16 cellular contexts compared by ENCODE assay signal in genomic region chr1:84571150-84571535, GRCh38. TPM values are rescaled to one million over a fixed set of nuclear protein-coding genes. Genes with fewer than 3 reads are reported as not detected.
DNase-seq lines count a peak whose midpoint lies in the region; ATAC-seq, FAIRE-seq and TF ChIP-seq lines count a peak whose summit lies in the region.
"Had no signal": no experiment of that assay in that cellular context is flagged by ENCODE, and none has a peak within 500 bp of the region (broad histone marks: within the 10 kb centered on the region; RNA-seq: fewer than 3 reads in every experiment).

No MANE protein-coding gene starts in this region.

- intact Hi-C loops in spleen (cut with DNase I; ENCODE audit: low total_unique reads) = no loop called here

- H3K27ac ChIP-seq in astrocyte (ENCODE audit: low read depth, low read length) (no peak overlapping the region), spleen (no peak overlapping the region)
- H3K27ac ChIP-seq: BLaER1 treated with 17β-estradiol and CSF1 and Interleukin-3, amounts not matched to agents 10 nM and 100 nM; testis; VCaP had no signal

- H3K9me3 ChIP-seq in astrocyte (ENCODE audit: insufficient read depth, low read depth, low read length) (no peaks in the 10 kb centered on the region), spleen (no peaks in the 10 kb centered on the region)
- H3K9me3 ChIP-seq: BLaER1 treated with 17β-estradiol and CSF1 and Interleukin-3, amounts not matched to agents 10 nM and 100 nM; testis had no signal

- H3K9ac ChIP-seq in astrocyte (ENCODE audit: low read length) = no peak overlapping the region

- WGBS in spleen, 5 donors = 94 to 99% (median 96%) methylated on average over 2 of the region's 2 CpGs

- H3K4me3 Mint-ChIP-seq in HFFc6 = peak overlapping the region; percentile 21; the same call in 1 of the 2 replicates
- no peak overlapping the region for H3K4me3 Mint-ChIP-seq in astrocyte (ENCODE audit: unreplicated experiment)
- peak overlapping the region in 6 of 10 donors; percentile 3 to 72 (median 37) for H3K4me3 Mint-ChIP-seq in naive thymus-derived CD8-positive, alpha-beta T cell

- H3K27ac Mint-ChIP-seq in HFFc6 = peak overlapping the region; percentile 56
- H3K27ac Mint-ChIP-seq in astrocyte (ENCODE audit: unreplicated experiment) = no peak overlapping the region
- H3K27ac Mint-ChIP-seq in naive thymus-derived CD8-positive, alpha-beta T cell = no peak overlapping the region
- H3K27ac Mint-ChIP-seq: activated CD8-positive, alpha-beta memory T cell treated with anti-CD3 and anti-CD28 coated beads, Interleukin-2, amount 10 ng/mL, durations not matched to agents 7 days and 5 days had no signal

- H3K36me3 ChIP-seq in astrocyte (ENCODE audit: insufficient read depth, low read length) = peaks cover 5% of the 10 kb centered on the region
- peaks cover 0 to 49% (median 19%) of the 10 kb centered on the region in 6 donors for H3K36me3 ChIP-seq in spleen

- POLR2A ChIA-PET in naive thymus-derived CD8-positive, alpha-beta T cell (lab: Charles Lee) = no interaction called here

- H3K36me3 Mint-ChIP-seq in HFFc6 (ENCODE audit: low read depth) (peaks cover 46% of the 10 kb centered on the region), astrocyte (ENCODE audit: low read depth, unreplicated experiment) (peaks cover 3% of the 10 kb centered on the region)
- H3K36me3 Mint-ChIP-seq in naive thymus-derived CD8-positive, alpha-beta T cell = peaks cover 0 to 41% (median 17%) of the 10 kb centered on the region in 3 donors

- H3K9me3 Mint-ChIP-seq in HFFc6 = peaks cover 5% of the 10 kb centered on the region; the same call in 1 of the 2 replicates
- no peaks in the 10 kb centered on the region for H3K9me3 Mint-ChIP-seq in astrocyte (ENCODE audit: unreplicated experiment)
- H3K9me3 Mint-ChIP-seq in naive thymus-derived CD8-positive, alpha-beta T cell = no peaks in the 10 kb centered on the region
- H3K9me3 Mint-ChIP-seq: activated naive CD8-positive, alpha-beta T cell treated with anti-CD3 and anti-CD28 coated beads, Interleukin-2, amount 10 ng/mL, durations not matched to agents 7 days and 5 days had no signal

- peaks cover 45% of the 10 kb centered on the region for H3K4me1 Mint-ChIP-seq in HFFc6 (ENCODE audit: low read depth)
- H3K4me1 Mint-ChIP-seq in astrocyte (ENCODE audit: low read depth, unreplicated experiment) = peaks cover 18% of the 10 kb centered on the region
- H3K4me1 Mint-ChIP-seq in naive thymus-derived CD8-positive, alpha-beta T cell = peaks cover 39 to 64% (median 50%) of the 10 kb centered on the region in 4 donors

- no peak overlapping the region for H2AFZ ChIP-seq in astrocyte (ENCODE audit: low read depth, low read length)

- H3K4me1 ChIP-seq in astrocyte (ENCODE audit: insufficient read depth, low read length) (peaks cover 21% of the 10 kb centered on the region), spleen (peaks cover 14 to 77% (median 33%) of the 10 kb centered on the region in 6 donors)

- no peak for FAIRE-seq in astrocyte (lab: Jason Lieb, UNC)

- no peaks in the 10 kb centered on the region; the same call in 1 of the 2 replicates for H3K27me3 Mint-ChIP-seq in HFFc6 (ENCODE audit: insufficient read depth)
- no peaks in the 10 kb centered on the region for H3K27me3 Mint-ChIP-seq in astrocyte (ENCODE audit: low read depth, unreplicated experiment)
- H3K27me3 Mint-ChIP-seq in naive thymus-derived CD8-positive, alpha-beta T cell = no peaks in the 10 kb centered on the region
- H3K27me3 Mint-ChIP-seq: activated CD8-positive, alpha-beta memory T cell treated with anti-CD3 and anti-CD28 coated beads, Interleukin-2, amount 10 ng/mL, durations not matched to agents 7 days and 5 days; activated naive CD8-positive, alpha-beta T cell treated with anti-CD3 and anti-CD28 coated beads, Interleukin-2, amount 10 ng/mL, durations not matched to agents 7 days and 5 days had no signal

- no peaks in the 10 kb centered on the region for H4K20me1 ChIP-seq in astrocyte (ENCODE audit: insufficient read depth, low read length)

- H3K4me3 ChIP-seq in astrocyte (ENCODE audit: insufficient read depth, low read depth, low read length) (no peak overlapping the region), spleen (no peak overlapping the region)
- H3K4me3 ChIP-seq: BLaER1 treated with 17β-estradiol and CSF1 and Interleukin-3, amounts not matched to agents 10 nM and 100 nM; testis had no signal

- H3K79me2 ChIP-seq in astrocyte (ENCODE audit: insufficient read depth, low read length) = peaks cover 7% of the 10 kb centered on the region

- TF ChIP-seq CTCF in HFFc6 (IDR thresholded peaks at IDR 0.05) (no peak), astrocyte (IDR thresholded peaks at IDR 0.05; ENCODE audit: insufficient read depth, low read depth, low read length) (no peak), spleen (IDR thresholded peaks at IDR 0.05 in 8 of 11, conservative IDR thresholded peaks at IDR 0.05 in 3 of 11) (no peak)

- TF ChIP-seq POLR2A in spleen (IDR thresholded peaks at IDR 0.05) = no peak

- H3K27me3 ChIP-seq in astrocyte (ENCODE audit: insufficient read depth, low read length) (no peaks in the 10 kb centered on the region), spleen (replicated peaks in 1 of 7) (no peaks in the 10 kb centered on the region)
- H3K27me3 ChIP-seq: BLaER1 treated with 17β-estradiol and CSF1 and Interleukin-3, amounts not matched to agents 10 nM and 100 nM; testis had no signal

- DNase-seq in EH (ENCODE audit: low read depth) (peak; percentile 20), HFFc6 (peak; percentile 10), astrocyte (ENCODE audit: low read depth) (peak; percentile 53), NCI-H187 treated with DMSO at 0.1 percent for 48 hours (lab: John Stamatoyannopoulos, UW) (no peak), spleen (no peak)
- DNase-seq in naive thymus-derived CD8-positive, alpha-beta T cell = no peak
- DNase-seq in activated CD4-positive, CD25-positive, alpha-beta regulatory T cell (lab: John Stamatoyannopoulos, UW) = no peak
- DNase-seq: activated CD8-positive, alpha-beta memory T cell treated with anti-CD3 and anti-CD28 coated beads, Interleukin-2, amount 10 ng/mL, durations not matched to agents 7 days and 5 days; activated naive CD8-positive, alpha-beta T cell treated with anti-CD3 and anti-CD28 coated beads, Interleukin-2, amount 10 ng/mL, durations not matched to agents 7 days and 5 days; glutamatergic neuron; NCI-H1092; NCI-H2227 treated with DMSO at 0.1 percent for 48 hours; stimulated activated CD4-positive, alpha-beta T cell treated with anti-CD3 and anti-CD28 coated beads, Interleukin-15, amount 100 ng/mL, for 24 hours; testis had no signal

- H3K4me2 ChIP-seq in astrocyte (ENCODE audit: low read length) = peak overlapping the region; percentile 2

- no peak for ATAC-seq in naive thymus-derived CD8-positive, alpha-beta T cell
- ATAC-seq: activated CD8-positive, alpha-beta memory T cell treated with anti-CD3 and anti-CD28 coated beads, Interleukin-2, amount 10 ng/mL, durations not matched to agents 7 days and 5 days had no signal

RNA-seq across cellular contexts. Expression of gene CTBS, which starts 3.1 kb away (rescaled TPM):
- total RNA-seq in HFFc6 (2021; fragmentation: NEBNext Ultra II Directional; extraction: Animal tissue kit (Norgen Biotek cat#: 25700)) = 10 to 100 TPM; 15.4 to 21.2 (median 17.8) TPM
- total RNA-seq in astrocyte (16.9 and 18.6 TPM in 2 replicates), spleen (10 to 100 TPM; 28.3 to 43.3 (median 38.8) TPM)
- total RNA-seq in naive thymus-derived CD8-positive, alpha-beta T cell = 10 to 100 TPM; 18.0 to 19.8 TPM
- 10 to 100 TPM; 16.3 to 21.1 (median 18.2) TPM for polyA plus RNA-seq in naive thymus-derived CD8-positive, alpha-beta T cell
- polyA plus RNA-seq in spleen = 10 to 100 TPM in 1 of 3 donors, 1 to 10 TPM in 2; 7.0 to 11.6 (median 9.7) TPM

Comparison
In these comparisons a context has a peak if more than half of its experiments do, and no peak if none do; other contexts are left out.
1. DNase-seq: peak in EH (single experiment), HFFc6 (single experiment) and astrocyte (single experiment); none in naive thymus-derived CD8-positive, alpha-beta T cell (0 of 10), NCI-H187 treated with DMSO at 0.1 percent for 48 hours (single experiment), spleen (single experiment) and activated CD4-positive, CD25-positive, alpha-beta regulatory T cell (0 of 4).